In the genomic region with DNA sequence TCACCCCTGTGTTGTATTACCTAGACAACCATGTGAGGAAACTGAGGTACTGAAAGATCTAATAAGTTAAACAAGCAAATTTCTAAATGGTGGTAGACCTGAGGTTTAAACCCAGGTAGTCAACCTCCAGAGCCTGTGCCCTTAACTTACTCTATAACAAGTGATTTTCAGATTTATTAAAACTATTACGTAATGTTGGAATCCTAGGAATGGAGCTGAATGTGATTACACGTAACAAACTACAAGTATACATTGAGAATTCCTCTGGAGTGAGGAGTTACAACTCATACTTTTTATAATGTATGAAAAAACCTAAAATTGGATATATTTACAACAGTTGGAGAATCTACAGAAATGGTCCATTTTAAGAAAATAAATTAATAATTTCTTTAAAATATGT, we compare ENCODE assay signal across 28 cellular contexts.
"Had no signal": no experiment of that assay in that cellular context is flagged by ENCODE, and none has a peak within 500 bp of the region (broad histone marks: within the 10 kb centered on the region; RNA-seq: fewer than 3 reads in every experiment).

No MANE protein-coding gene starts in this region.

- H3K4me3 Mint-ChIP-seq: activated B cell treated with CpG ODN at 0.5 μM for 24 hours; activated CD4-positive, alpha-beta T cell treated with anti-CD3 and anti-CD28 coated beads, Interleukin-2, amount 10 ng/mL, durations not matched to agents 24 days and 14 days; activated naive CD4-positive, alpha-beta T cell treated with anti-CD3 and anti-CD28 coated beads, Interleukin-2, amount 10 ng/mL, durations not matched to agents 7 days and 5 days; activated naive CD8-positive, alpha-beta T cell treated with anti-CD3 and anti-CD28 coated beads for 36 hours; activated T-helper 17 cell treated with anti-CD3 and anti-CD28 coated beads, Interleukin-2, amount 50 U/mL, for 72 hours; T-cell had no signal

- H3K9me3 Mint-ChIP-seq: activated B cell treated with CpG ODN at 0.5 μM for 24 hours; activated CD4-positive, alpha-beta T cell treated with anti-CD3 and anti-CD28 coated beads, Interleukin-2, amount 10 ng/mL, durations not matched to agents 24 days and 14 days; activated naive CD4-positive, alpha-beta T cell treated with anti-CD3 and anti-CD28 coated beads, Interleukin-2, amount 10 ng/mL, durations not matched to agents 7 days and 5 days; activated naive CD8-positive, alpha-beta T cell treated with anti-CD3 and anti-CD28 coated beads for 36 hours; activated T-helper 17 cell treated with anti-CD3 and anti-CD28 coated beads, Interleukin-2, amount 50 U/mL, for 72 hours; T-cell had no signal

- H3K36me3 ChIP-seq: adrenal gland had no signal

- H3K27me3 ChIP-seq: adrenal gland, brain microvascular endothelial cell, cardiac muscle cell, MG63 had no signal

- H3K9me3 ChIP-seq: adrenal gland, MG63 had no signal

- H3K27ac Mint-ChIP-seq: activated B cell treated with CpG ODN at 0.5 μM for 24 hours; activated CD4-positive, alpha-beta T cell treated with anti-CD3 and anti-CD28 coated beads, Interleukin-2, amount 10 ng/mL, durations not matched to agents 24 days and 14 days; activated naive CD4-positive, alpha-beta T cell treated with anti-CD3 and anti-CD28 coated beads, Interleukin-2, amount 10 ng/mL, durations not matched to agents 7 days and 5 days; activated naive CD8-positive, alpha-beta T cell treated with anti-CD3 and anti-CD28 coated beads for 36 hours; activated T-helper 17 cell treated with anti-CD3 and anti-CD28 coated beads, Interleukin-2, amount 50 U/mL, for 72 hours had no signal

- H3K4me1 ChIP-seq: adrenal gland had no signal

- H3K27me3 Mint-ChIP-seq: activated B cell treated with CpG ODN at 0.5 μM for 24 hours; activated CD4-positive, alpha-beta T cell treated with anti-CD3 and anti-CD28 coated beads, Interleukin-2, amount 10 ng/mL, durations not matched to agents 24 days and 14 days; activated naive CD4-positive, alpha-beta T cell treated with anti-CD3 and anti-CD28 coated beads, Interleukin-2, amount 10 ng/mL, durations not matched to agents 7 days and 5 days; activated naive CD8-positive, alpha-beta T cell treated with anti-CD3 and anti-CD28 coated beads for 36 hours; activated T-helper 17 cell treated with anti-CD3 and anti-CD28 coated beads, Interleukin-2, amount 50 U/mL, for 72 hours; T-cell had no signal

- H3K4me1 Mint-ChIP-seq: activated B cell treated with CpG ODN at 0.5 μM for 24 hours had no signal

- H3K4me3 ChIP-seq: adrenal gland, cardiac muscle cell, MG63 had no signal

- DNase-seq: activated B cell treated with CpG ODN at 0.5 μM for 24 hours; activated CD4-positive, alpha-beta T cell treated with anti-CD3 and anti-CD28 coated beads for 1 hour; activated CD4-positive, alpha-beta T cell treated with anti-CD3 and anti-CD28 coated beads, Interleukin-2, amount 50 U/mL, for 48 hours; activated CD8-positive, alpha-beta memory T cell treated with anti-CD3 and anti-CD28 coated beads for 24 hours; activated gamma-delta T cell treated with Interleukin-2 at 50 U/mL for 16 hours; activated naive CD4-positive, alpha-beta T cell treated with anti-CD3 and anti-CD28 coated beads, Interleukin-2, amount 10 ng/mL, durations not matched to agents 7 days and 5 days; activated naive CD8-positive, alpha-beta T cell treated with anti-CD3 and anti-CD28 coated beads for 36 hours; activated T-cell treated with anti-CD3 and anti-CD28 coated beads for 4 hours; activated T-cell treated with anti-CD3 and anti-CD28 coated beads, Interleukin-2, amount 50 U/mL, for 48 hours; adrenal gland; brain microvascular endothelial cell; MG63; MV-4-11; NCI-H1092 treated with DMSO at 0.1 percent for 48 hours; NCI-H1417 treated with DMSO at 0.1 percent for 48 hours; NCI-H1694; NCI-H2029 treated with DMSO at 0.1 percent for 48 hours; NCI-H345; NCI-H510A; NCI-H526 treated with DMSO at 0.1 percent for 48 hours; NCI-H82; SIG-M5; T-cell; T-helper 2 cell; T1000 had no signal

- ATAC-seq: activated T-helper 17 cell treated with anti-CD3 and anti-CD28 coated beads, Interleukin-2, amount 50 U/mL, for 72 hours; T-cell had no signal

- H3K27ac ChIP-seq: adrenal gland, brain microvascular endothelial cell, cardiac muscle cell had no signal
